In the genomic region with DNA sequence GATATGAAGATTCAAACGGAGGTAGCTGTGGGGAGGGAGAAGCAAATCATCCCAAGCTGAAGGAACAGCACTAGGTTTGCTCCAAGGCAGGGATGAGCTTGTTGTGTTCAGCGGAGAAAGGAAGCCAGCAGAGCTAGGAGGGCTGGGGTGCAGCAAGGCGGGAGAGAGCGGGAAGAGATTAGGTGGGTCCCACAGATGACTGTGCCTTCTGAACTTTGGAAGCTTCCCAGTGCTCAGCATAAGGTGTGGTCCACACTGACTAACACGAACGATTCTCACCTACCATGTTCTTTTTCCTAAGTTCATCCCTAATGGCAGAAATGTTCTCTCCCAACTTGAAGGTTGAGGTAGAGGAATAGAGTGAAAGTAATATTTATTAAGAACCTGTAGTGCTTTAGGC, we compare ENCODE assay signal across 7 cellular contexts. TPM values are rescaled to one million over a fixed set of nuclear protein-coding genes. Genes with fewer than 3 reads are reported as not detected.
DNase-seq lines count a peak whose midpoint lies in the region; ATAC-seq and TF ChIP-seq lines count a peak whose summit lies in the region.

No MANE protein-coding gene starts in this region.

- H2BK15ac ChIP-seq in H9 (ENCODE audit: low read depth, low read length), result no peak overlapping the region

- peaks cover 21 to 36% (median 32%) of the 10 kb centered on the region in 3 experiments for H3K36me3 Mint-ChIP-seq in H9 (ENCODE audit: insufficient read depth in 1 of 3, low read depth in 3 of 3)

- H3K4me1 Mint-ChIP-seq in H9, result peaks cover 8% of the 10 kb centered on the region in 2 experiments

- H3T11ph ChIP-seq in H9 (ENCODE audit: low read length), result no peak overlapping the region

- no peak overlapping the region for H4K91ac ChIP-seq in H9 (ENCODE audit: insufficient read length, low read depth, low read length)

- H3K9ac ChIP-seq in H9 (ENCODE audit: extremely low read depth, insufficient read length, low read length) (no peak overlapping the region), SK-N-MC (ENCODE audit: insufficient read length) (peak overlapping the region; percentile 98)

- peak overlapping the region; percentile 91 to 95 for H3K4me3 Mint-ChIP-seq in H9

- peaks cover 6% of the 10 kb centered on the region for H3K79me1 ChIP-seq in H9 (ENCODE audit: insufficient read depth, low read depth, low read length, poor library complexity, severe bottlenecking)

- H3K36me3 ChIP-seq in SK-N-MC (ENCODE audit: insufficient read depth, low read length), result peaks cover 27% of the 10 kb centered on the region

- no peak overlapping the region for H3K4ac ChIP-seq in H9 (ENCODE audit: low read depth, low read length)

- no peaks in the 10 kb centered on the region for H3K4me1 ChIP-seq in H9 (ENCODE audit: insufficient read depth, low read length)

- no peak overlapping the region for H2BK120ac ChIP-seq in H9 (ENCODE audit: low read depth, low read length, poor library complexity, severe bottlenecking)

- H3K23ac ChIP-seq in H9 (ENCODE audit: insufficient read length, low read depth, low read length), result no peak overlapping the region

- H4K20me1 ChIP-seq in H9 (ENCODE audit: control insufficient read depth, insufficient read depth, insufficient read length), result no peaks in the 10 kb centered on the region

- H3K9me3 ChIP-seq in H9 (ENCODE audit: control insufficient read depth, low read depth, low read length), result no peaks in the 10 kb centered on the region
- H3K9me3 ChIP-seq in SK-N-MC (ENCODE audit: low read depth, low read length), result no peaks in the 10 kb centered on the region

- H3K4me3 ChIP-seq in SK-N-MC, result peak overlapping the region; percentile 97
- H3K4me3 ChIP-seq in retinal pigment epithelial cell (ENCODE audit: low read length), result peak overlapping the region; percentile 99

- no peak overlapping the region for H2AFZ ChIP-seq in H9 (ENCODE audit: low read length)

- DNase-seq in H9 (no peak), SK-N-MC (ENCODE audit: low read depth, low spot score) (no peak), retinal pigment epithelial cell (ENCODE audit: low read depth) (no peak), midbrain (lab: John Stamatoyannopoulos, UW) (no peak), GM13977 (ENCODE audit: low spot score) (no peak)

- H3K27ac ChIP-seq in H9 (ENCODE audit: insufficient read length, low read depth, low read length), result no peak overlapping the region
- no peak overlapping the region for H3K27ac ChIP-seq in SK-N-MC

- H3K4me2 ChIP-seq in H9 (ENCODE audit: insufficient read depth, insufficient read length, low read length), result peak overlapping the region; percentile 89

- H3K27ac Mint-ChIP-seq in H9, result peak overlapping the region in 1 of 3 experiments; percentile 53; a peak in 1 of 7 replicates

- H3K79me2 ChIP-seq in H9 (ENCODE audit: insufficient read depth, low read length), result peaks cover 20% of the 10 kb centered on the region; the same call in 1 of the 2 replicates

- peaks cover 5% of the 10 kb centered on the region for H3K23me2 ChIP-seq in H9 (ENCODE audit: insufficient read length, low read depth, low read length, poor library complexity, severe bottlenecking)

- H3K9me3 Mint-ChIP-seq in H9, result peaks cover 0 to 3% of the 10 kb centered on the region in 2 experiments; a peak in 1 of 5 replicates

- no peak overlapping the region for H4K8ac ChIP-seq in H9 (replicated peaks; ENCODE audit: insufficient read length, low read depth, low read length)

- no peak overlapping the region for H2BK5ac ChIP-seq in H9 (ENCODE audit: insufficient read length, low read length)

- in situ Hi-C loops in GM13977 (cut with MboI; ENCODE audit: low pct_unique_long_range_greater_than_20kb, low sequenced_read_pairs, unreplicated experiment), result no loop called here

- no peak overlapping the region for H3K18ac ChIP-seq in H9 (ENCODE audit: insufficient read length, low read depth, low read length)

- H4K5ac ChIP-seq in H9 (ENCODE audit: insufficient read length, low read depth, low read length), result no peak overlapping the region

- peaks cover 4% of the 10 kb centered on the region for H3K27me3 Mint-ChIP-seq in H9 (ENCODE audit: low read depth)

- H3K14ac ChIP-seq in H9 (ENCODE audit: insufficient read depth, low read length), result no peak overlapping the region

- ATAC-seq in esophagus mucosa (peak; percentile 73), HG03378 (IDR thresholded peaks at IDR 0.05; ENCODE audit: unreplicated experiment) (no peak)

- no peak for TF ChIP-seq CTCF in H9 (conservative IDR thresholded peaks at IDR 0.05)
- no peak for TF ChIP-seq CTCF in retinal pigment epithelial cell (conservative IDR thresholded peaks at IDR 0.05; ENCODE audit: low read depth, low read length)
- TF ChIP-seq CTCF in GM13977 (IDR thresholded peaks at IDR 0.05; ENCODE audit: extremely low read depth, insufficient read depth, missing control alignments), result no peak

- H3K56ac ChIP-seq in H9 (ENCODE audit: insufficient read length, low read depth, low read length), result no peak overlapping the region

- no peak overlapping the region for H2AK5ac ChIP-seq in H9 (ENCODE audit: insufficient read length, low read length)

- H2BK12ac ChIP-seq in H9 (ENCODE audit: insufficient read length, low read depth, low read length), result no peak overlapping the region

- H2BK20ac ChIP-seq in H9 (ENCODE audit: low read depth, low read length, poor library complexity, severe bottlenecking), result no peak overlapping the region

- WGBS in H9 (ENCODE audit: extremely low coverage, insufficient read length, low lambda C conversion rate), result no CpG with 5 or more reads among the region's 6 CpGs

- no peaks in the 10 kb centered on the region for H3K27me3 ChIP-seq in H9 (ENCODE audit: insufficient read depth, low read length)

RNA-seq across cellular contexts. Expression of a gene that starts 1.2 kb away (rescaled TPM):
- total RNA-seq in H9 (2021), result 53.1 and 54.8 TPM in 2 replicates
- total RNA-seq in esophagus mucosa, result 22.8 TPM

RNA-seq across cellular contexts. Expression of a gene that starts 22.7 kb away (rescaled TPM):
- not detected in 2 replicates for total RNA-seq in H9 (2021)
- not detected for total RNA-seq in esophagus mucosa

RNA-seq across cellular contexts. Expression of a gene that starts 38.9 kb away (rescaled TPM):
- total RNA-seq in H9 (2021) (66.8 and 67.9 TPM in 2 replicates), esophagus mucosa (12.3 TPM)
